ENCODE assay signal across 10 cellular contexts in genomic region chr6:27213091-27213517, GRCh38. TPM values are rescaled to one million over a fixed set of nuclear protein-coding genes. Genes with fewer than 3 reads are reported as not detected.
A peak's percentile ranks its signal among the peaks of the same experiment; 100 is the strongest.
DNase-seq lines count a peak whose midpoint lies in the region; ATAC-seq, FAIRE-seq and TF ChIP-seq lines count a peak whose summit lies in the region.
"Not testable (repeated sequence)": the region's sequence is repeated elsewhere in the genome, so short reads cannot be mapped to it uniquely, and the experiment has no call there.
"Had no signal": no experiment of that assay in that cellular context is flagged by ENCODE, and none has a peak within 500 bp of the region (broad histone marks: within the 10 kb centered on the region; RNA-seq: fewer than 3 reads in every experiment).

No MANE protein-coding gene starts in this region.

- not testable (repeated sequence) for H3K79me1 ChIP-seq in H1 (ENCODE audit: low read depth, low read length)

- H3K18ac ChIP-seq in H1 (ENCODE audit: extremely low read depth, low read length): not testable (repeated sequence)

- not testable (repeated sequence) for TF ChIP-seq POLR2A in A549 (IDR thresholded peaks at IDR 0.05; ENCODE audit: low read length); H1 (IDR thresholded peaks at IDR 0.05; ENCODE audit: control extremely low read depth in 1 of 2, low read depth in 2 of 2, low read length in 2 of 2)

- 0 out of 5 replicates have a peak, but pooled peaks have one; percentile 12 to 27 for TF ChIP-seq RAD21 in A549 (conservative IDR thresholded peaks at IDR 0.05 in 1 of 2, IDR thresholded peaks at IDR 0.05 in 1 of 2)
- TF ChIP-seq RAD21 in H1 (IDR thresholded peaks at IDR 0.05 in 1 of 2, conservative IDR thresholded peaks at IDR 0.05 in 1 of 2; ENCODE audit: low read depth in 2 of 2, low read length in 2 of 2): 0 out of 4 replicates have a peak, but pooled peaks have one; percentile 4 to 6

- 8% methylated on average over 14 of the region's 15 CpGs for WGBS in A549 (ENCODE audit: missing lambda C conversion rate)
- WGBS in H1 (ENCODE audit: extremely low coverage in 1 of 2, insufficient coverage in 1 of 2, insufficient read length in 1 of 2, insufficient replicate concordance in 2 of 2, low coverage in 1 of 2, low lambda C conversion rate in 2 of 2, missing lambda C conversion rate in 1 of 2), 2 experiments: 75% methylated on average over 14 of the region's 15 CpGs; no CpG with 5 or more reads in 1 of the 2 experiments

- H2BK15ac ChIP-seq in H1 (ENCODE audit: low read length): not testable (repeated sequence)

- H3K4me3 ChIP-seq in A549: peak overlapping the region; percentile 91
- H3K4me3 ChIP-seq in GM12865 (ENCODE audit: low read depth, low read length): not testable (repeated sequence)
- peak overlapping the region; percentile 60 to 83 for H3K4me3 ChIP-seq in Panc1 (ENCODE audit: low read depth in 2 of 2, low read length in 2 of 2)
- peak overlapping the region in 2 of 4 experiments; percentile 60 to 81; a peak in 2 of 8 replicates for H3K4me3 ChIP-seq in H1 (ENCODE audit: extremely low read depth in 1 of 4, insufficient read depth in 2 of 4, low read depth in 3 of 4, low read length in 4 of 4)

- peak overlapping the region in 1 of 2 experiments; percentile 39; a peak in 1 of 6 replicates for H3K27ac ChIP-seq in A549
- not testable (repeated sequence) for H3K27ac ChIP-seq in Panc1 (ENCODE audit: low read length); H1 (ENCODE audit: low read depth, low read length)

- H3K23me2 ChIP-seq in H1 (ENCODE audit: low read depth, low read length): not testable (repeated sequence)

- not testable (repeated sequence) for H4K5ac ChIP-seq in H1 (ENCODE audit: insufficient read length, low read depth, low read length)

- not testable (repeated sequence) for H3K79me2 ChIP-seq in H1 (ENCODE audit: control insufficient read depth in 1 of 2, insufficient read depth in 2 of 2, low read length in 2 of 2)

- H3K4me2 ChIP-seq in A549: peak overlapping the region; percentile 90
- not testable (repeated sequence) for H3K4me2 ChIP-seq in H1 (ENCODE audit: insufficient read depth in 1 of 2, low read depth in 2 of 2, low read length in 2 of 2)

- H2BK5ac ChIP-seq in H1 (ENCODE audit: low read depth, low read length): not testable (repeated sequence)

- H3K4me1 Mint-ChIP-seq in nephron: not testable (repeated sequence)

- not testable (repeated sequence) for H3K4ac ChIP-seq in H1 (replicated peaks; ENCODE audit: insufficient read length, low read depth, low read length)

- not testable (repeated sequence) for BruUV-seq in Panc1 (replicated peaks; lab: Mats Ljungman, UMichigan)

- TF ChIP-seq CTCF in A549 (IDR thresholded peaks at IDR 0.05) (peak; percentile 36), Panc1 (IDR thresholded peaks at IDR 0.05) (peak; percentile 80), H1 (IDR thresholded peaks at IDR 0.05; ENCODE audit: control extremely low read depth in 1 of 3, insufficient read depth in 1 of 3, low read depth in 1 of 3, low read length in 3 of 3) (peak in 2 of 3 experiments; percentile 12 to 23; a peak in 1 of 4 replicates)
- not testable (repeated sequence) for TF ChIP-seq CTCF in GM12865 (IDR thresholded peaks at IDR 0.05; ENCODE audit: insufficient read depth, low read depth, low read length, missing control alignments); nephron (IDR thresholded peaks at IDR 0.05; ENCODE audit: unreplicated experiment in 3 of 3)

- H3K27me3 ChIP-seq in Panc1 (ENCODE audit: control insufficient read depth, insufficient read depth, low read length); H1 (replicated peaks in 1 of 4; ENCODE audit: control insufficient read depth in 3 of 4, extremely low read depth in 1 of 4, insufficient read depth in 3 of 4, low read length in 3 of 4): not testable (repeated sequence)

- not testable (repeated sequence) for H3K9me3 ChIP-seq in A549; Panc1 (ENCODE audit: control insufficient read depth, insufficient read depth, low read depth, low read length); H1 (ENCODE audit: insufficient read depth in 2 of 2, low read depth in 1 of 2, low read length in 1 of 2)

- not testable (repeated sequence) for H2BK12ac ChIP-seq in H1 (ENCODE audit: low read depth, low read length)

- not testable (repeated sequence) for H3K9me3 Mint-ChIP-seq in nephron

- not testable (repeated sequence) for H2AFZ ChIP-seq in H1 (ENCODE audit: low read length)

- H2AK5ac ChIP-seq in H1 (ENCODE audit: low read depth, low read length): not testable (repeated sequence)

- not testable (repeated sequence) for H3K36me3 ChIP-seq in Panc1 (ENCODE audit: control insufficient read depth, insufficient read depth, low read length); H1 (ENCODE audit: control insufficient read depth in 2 of 4, insufficient read depth in 4 of 4, low read length in 3 of 4)

- H4K91ac ChIP-seq in H1 (replicated peaks; ENCODE audit: insufficient read length, low read length): not testable (repeated sequence)

- POLR2A ChIA-PET in A549 (lab: Yijun Ruan, JAX); H1 (lab: Charles Lee; ENCODE audit: partially characterized antibody): not testable (repeated sequence)
- POLR2A ChIA-PET in Panc1 (lab: Charles Lee): interaction anchor here (0.7 kb wide), 2 partner anchors 285 to 290 kb away, joined by 3 read pairs; no protein-coding TSS in a partner anchor

- not testable (repeated sequence) for FAIRE-seq in A549 (lab: Jason Lieb, UNC); H1 (lab: Jason Lieb, UNC)

- H3K4me3 Mint-ChIP-seq in nephron: peak overlapping the region; percentile 27 to 87 (median 51)

- H3K9ac ChIP-seq in H1 (replicated peaks in 1 of 4; ENCODE audit: extremely low read depth in 1 of 4, low read depth in 3 of 4, low read length in 3 of 4): not testable (repeated sequence)

- not testable (repeated sequence) for H3K56ac ChIP-seq in H1 (replicated peaks; ENCODE audit: insufficient read length, low read depth, low read length)

- peaks cover 32% of the 10 kb centered on the region for H3K27me3 Mint-ChIP-seq in nephron (ENCODE audit: low read depth)

- not testable (repeated sequence) for TF ChIP-seq EP300 in A549 (IDR thresholded peaks at IDR 0.05); H1 (IDR thresholded peaks at IDR 0.05; ENCODE audit: borderline replicate concordance in 1 of 2, low read depth in 2 of 2, low read length in 2 of 2)

- in situ Hi-C loops in Panc1 (cut with HindIII; ENCODE audit: low pct_unique_long_range_greater_than_20kb, low sequenced_read_pairs): not testable (repeated sequence)

- not testable (repeated sequence) for H3K14ac ChIP-seq in H1 (ENCODE audit: insufficient read length)

- H2BK20ac ChIP-seq in H1 (ENCODE audit: low read length): not testable (repeated sequence)

- H3K4me1 ChIP-seq in A549; Panc1 (ENCODE audit: control insufficient read depth, insufficient read depth, low read length); H1 (replicated peaks in 1 of 4; ENCODE audit: control insufficient read depth in 3 of 4, insufficient read depth in 4 of 4, low read length in 3 of 4): not testable (repeated sequence)

- H2BK120ac ChIP-seq in H1 (replicated peaks; ENCODE audit: low read depth, low read length): not testable (repeated sequence)

- not testable (repeated sequence) for H3K27ac Mint-ChIP-seq in nephron

- H4K8ac ChIP-seq in H1 (ENCODE audit: extremely low read depth, insufficient read depth, low read length): not testable (repeated sequence)

- intact Hi-C loops in Panc1 (cut with micrococcal nuclease; ENCODE audit: unreplicated experiment): not testable (repeated sequence)

- H4K20me1 ChIP-seq in H1 (replicated peaks in 1 of 2; ENCODE audit: control insufficient read depth in 1 of 2, insufficient read depth in 2 of 2, low read length in 2 of 2): not testable (repeated sequence)

- DNase-seq in A549 (ENCODE audit: low read depth in 1 of 2, low spot score in 1 of 2) (peak in 1 of 2 experiments; percentile 78), GM12865 (ENCODE audit: low read depth) (peak; percentile 11), HT1080 (ENCODE audit: low read depth) (peak; percentile 77)
- not testable (repeated sequence) for DNase-seq in Panc1 (ENCODE audit: low read depth, low spot score); H1 (ENCODE audit: low read depth in 1 of 2, low spot score in 2 of 2)
- DNase-seq in activated CD4-positive, alpha-beta T cell treated with anti-CD3 and anti-CD28 coated beads for 48 hours: peak; percentile 32

- peak in 1 of 2 experiments; percentile 17; a peak in 2 of 6 replicates for ATAC-seq in A549
- ATAC-seq in Panc1: 0 out of 2 replicates have a peak, but pooled peaks have one; percentile 28

- CTCF ChIA-PET in A549 (lab: Yijun Ruan, JAX): interaction anchor here (0.7 to 1.3 kb wide), 3 partner anchors 9 to 81 kb away, joined by 3 to 4 read pairs (median 4); no protein-coding TSS in a partner anchor
- CTCF ChIA-PET in Panc1 (lab: Charles Lee): not testable (repeated sequence)
- CTCF ChIA-PET in H1 (lab: Charles Lee; ENCODE audit: partially characterized antibody): interaction anchor here (1.4 kb wide), 1 partner anchor 52 kb away, joined by 5 read pairs; no protein-coding TSS in a partner anchor

- not testable (repeated sequence) for H3K36me3 Mint-ChIP-seq in nephron (ENCODE audit: low read depth)

- H3K23ac ChIP-seq in H1 (ENCODE audit: insufficient read length): not testable (repeated sequence)

RNA-seq across cellular contexts. Expression of gene PRSS16, which starts 34.4 kb away (rescaled TPM):
- 11.0 and 11.4 TPM in 2 replicates for polyA plus RNA-seq in A549 (2011; rRNA removed)
- 5.0 and 5.7 TPM in 2 replicates for polyA plus RNA-seq in A549 (2012; cell fraction: cytosol; rRNA removed)
- 3.7 and 4.4 TPM in 2 replicates for polyA plus RNA-seq in A549 (2012; cell fraction: nucleus; rRNA removed)
- 3.1 to 3.9 TPM (median 3.7 TPM) in 3 replicates for polyA plus RNA-seq in A549 (2017; fragmentation: RNase III; extraction: RNeasy Plus Mini Kit Qiagen cat#74134 plus additional on column Dnase treatment)
- polyA minus RNA-seq in A549 (2011; rRNA and poly(A)+ RNA removed): 5.3 and 6.1 TPM in 2 replicates
- not detected in 2 replicates for total RNA-seq in HT1080 (2014; rRNA removed; shearing (Covaris generic))
- 0.03 TPM in 1 of 2 replicates, not detected in the other for polyA plus RNA-seq in HT1080 (2015; cell fraction: cytosol; rRNA removed)
- polyA plus RNA-seq in HT1080 (2015; cell fraction: nucleus; rRNA removed): not detected in 2 replicates
- total RNA-seq in Panc1 (2021; ENCODE audit: unreplicated experiment): 4.7 TPM
- 4.7 TPM for polyA plus RNA-seq in Panc1 (2012; ENCODE audit: insufficient read length)
- 19.2 and 20.2 TPM in 2 replicates for total RNA-seq in H1 (2021; fragmentation: NEBNext Ultra II Directional; extraction: Animal tissue kit (Norgen Biotek cat#: 25700))
- polyA plus RNA-seq in H1 (2011; rRNA removed): 38.9 and 39.6 TPM in 2 replicates
- 48.8 TPM for polyA plus RNA-seq in H1 (2011; cell fraction: cytosol; rRNA removed)
- polyA plus RNA-seq in H1 (2011; cell fraction: nucleus; rRNA removed): 23.7 TPM
- polyA plus RNA-seq in H1 (2012, experiment 1 of 2): 15.7 to 20.6 TPM (median 19.8 TPM) in 4 replicates
- polyA plus RNA-seq in H1 (2012, experiment 2 of 2): 23.1 TPM
- 15.2 TPM for polyA plus RNA-seq in H1 (2013, experiment 1 of 2)
- 16.0 TPM for polyA plus RNA-seq in H1 (2013, experiment 2 of 2)
- polyA minus RNA-seq in H1 (2011; rRNA and poly(A)+ RNA removed): 27.4 and 34.3 TPM in 2 replicates
- 5.1 TPM for polyA minus RNA-seq in H1 (2011; cell fraction: cytosol; rRNA and poly(A)+ RNA removed)
- polyA minus RNA-seq in H1 (2011; cell fraction: nucleus; rRNA and poly(A)+ RNA removed): 11.7 TPM
- total RNA-seq: HepG2, Right ventricle myocardium superior had no signal
- polyA plus RNA-seq: CD14-positive monocyte, HepG2 had no signal
